Comparison of ENCODE assay signal across 1 cellular context in genomic region chr12:50050410-50051280, GRCh38.
TF ChIP-seq lines count a peak whose summit lies in the region.

No MANE protein-coding gene starts in this region.

TF ChIP-seq in GM12878, 131 proteins besides CTCF, POLR2A, EP300 and RAD21:
- TF ChIP-seq, protein P1, sequence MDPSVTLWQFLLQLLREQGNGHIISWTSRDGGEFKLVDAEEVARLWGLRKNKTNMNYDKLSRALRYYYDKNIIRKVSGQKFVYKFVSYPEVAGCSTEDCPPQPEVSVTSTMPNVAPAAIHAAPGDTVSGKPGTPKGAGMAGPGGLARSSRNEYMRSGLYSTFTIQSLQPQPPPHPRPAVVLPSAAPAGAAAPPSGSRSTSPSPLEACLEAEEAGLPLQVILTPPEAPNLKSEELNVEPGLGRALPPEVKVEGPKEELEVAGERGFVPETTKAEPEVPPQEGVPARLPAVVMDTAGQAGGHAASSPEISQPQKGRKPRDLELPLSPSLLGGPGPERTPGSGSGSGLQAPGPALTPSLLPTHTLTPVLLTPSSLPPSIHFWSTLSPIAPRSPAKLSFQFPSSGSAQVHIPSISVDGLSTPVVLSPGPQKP (IDR thresholded peaks at IDR 0.05; ENCODE audit: low read depth, low read length), result no peak
- TF ChIP-seq SUZ12 (IDR thresholded peaks at IDR 0.05; ENCODE audit: unreplicated experiment) (no peak), HDAC6 (IDR thresholded peaks at IDR 0.05; ENCODE audit: unreplicated experiment) (no peak), YBX1 (IDR thresholded peaks at IDR 0.05) (no peak), SMAD1 (IDR thresholded peaks at IDR 0.05; ENCODE audit: low read depth, partially characterized antibody) (no peak), MXI1 (IDR thresholded peaks at IDR 0.05; ENCODE audit: low read depth, low read length) (no peak), CEBPZ (IDR thresholded peaks at IDR 0.05; ENCODE audit: low read depth, low read length) (no peak), PKNOX1 (IDR thresholded peaks at IDR 0.05) (no peak), NR2F1 (conservative IDR thresholded peaks at IDR 0.05) (no peak), BHLHE40 (IDR thresholded peaks at IDR 0.05; ENCODE audit: borderline replicate concordance in 1 of 2, low read depth in 2 of 2, low read length in 1 of 2) (no peak), ZSCAN29 (IDR thresholded peaks at IDR 0.05) (no peak), MTA3 (IDR thresholded peaks at IDR 0.05; ENCODE audit: borderline replicate concordance, low read length) (no peak)
- TF ChIP-seq, protein P2, sequence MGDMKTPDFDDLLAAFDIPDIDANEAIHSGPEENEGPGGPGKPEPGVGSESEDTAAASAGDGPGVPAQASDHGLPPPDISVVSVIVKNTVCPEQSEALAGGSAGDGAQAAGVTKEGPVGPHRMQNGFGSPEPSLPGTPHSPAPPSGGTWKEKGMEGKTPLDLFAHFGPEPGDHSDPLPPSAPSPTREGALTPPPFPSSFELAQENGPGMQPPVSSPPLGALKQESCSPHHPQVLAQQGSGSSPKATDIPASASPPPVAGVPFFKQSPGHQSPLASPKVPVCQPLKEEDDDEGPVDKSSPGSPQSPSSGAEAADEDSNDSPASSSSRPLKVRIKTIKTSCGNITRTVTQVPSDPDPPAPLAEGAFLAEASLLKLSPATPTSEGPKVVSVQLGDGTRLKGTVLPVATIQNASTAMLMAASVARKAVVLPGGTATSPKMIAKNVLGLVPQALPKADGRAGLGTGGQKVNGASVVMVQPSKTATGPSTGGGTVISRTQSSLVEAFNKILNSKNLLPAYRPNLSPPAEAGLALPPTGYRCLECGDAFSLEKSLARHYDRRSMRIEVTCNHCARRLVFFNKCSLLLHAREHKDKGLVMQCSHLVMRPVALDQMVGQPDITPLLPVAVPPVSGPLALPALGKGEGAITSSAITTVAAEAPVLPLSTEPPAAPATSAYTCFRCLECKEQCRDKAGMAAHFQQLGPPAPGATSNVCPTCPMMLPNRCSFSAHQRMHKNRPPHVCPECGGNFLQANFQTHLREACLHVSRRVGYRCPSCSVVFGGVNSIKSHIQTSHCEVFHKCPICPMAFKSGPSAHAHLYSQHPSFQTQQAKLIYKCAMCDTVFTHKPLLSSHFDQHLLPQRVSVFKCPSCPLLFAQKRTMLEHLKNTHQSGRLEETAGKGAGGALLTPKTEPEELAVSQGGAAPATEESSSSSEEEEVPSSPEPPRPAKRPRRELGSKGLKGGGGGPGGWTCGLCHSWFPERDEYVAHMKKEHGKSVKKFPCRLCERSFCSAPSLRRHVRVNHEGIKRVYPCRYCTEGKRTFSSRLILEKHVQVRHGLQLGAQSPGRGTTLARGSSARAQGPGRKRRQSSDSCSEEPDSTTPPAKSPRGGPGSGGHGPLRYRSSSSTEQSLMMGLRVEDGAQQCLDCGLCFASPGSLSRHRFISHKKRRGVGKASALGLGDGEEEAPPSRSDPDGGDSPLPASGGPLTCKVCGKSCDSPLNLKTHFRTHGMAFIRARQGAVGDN (IDR thresholded peaks at IDR 0.05), result no peak
